Comparison of ENCODE assay signal across 8 cellular contexts in genomic region chr9:114911167-114911821, GRCh38.
DNase-seq lines count a peak whose midpoint lies in the region; ATAC-seq and TF ChIP-seq lines count a peak whose summit lies in the region.

No MANE protein-coding gene starts in this region.

- H3K4me3 ChIP-seq in epithelial cell of esophagus (ENCODE audit: low read length), result no peak overlapping the region

- no peak overlapping the region for H3K27ac Mint-ChIP-seq in nephron progenitor cell

- no peak for ATAC-seq in HG03196 (IDR thresholded peaks at IDR 0.05; ENCODE audit: unreplicated experiment)
- ATAC-seq in GM21529 (IDR thresholded peaks at IDR 0.05; ENCODE audit: unreplicated experiment), result no peak

- H3K36me3 Mint-ChIP-seq in nephron progenitor cell (ENCODE audit: low read depth), result no peaks in the 10 kb centered on the region

- TF ChIP-seq CTCF in epithelial cell of esophagus (IDR thresholded peaks at IDR 0.05; ENCODE audit: insufficient read depth, low read depth, low read length, missing control alignments), result peak; percentile 93
- peak; percentile 68 for TF ChIP-seq CTCF in nephron progenitor cell (IDR thresholded peaks at IDR 0.05)

- H3K4me3 Mint-ChIP-seq in nephron progenitor cell, result no peak overlapping the region

- peaks cover 23% of the 10 kb centered on the region for H3K27me3 Mint-ChIP-seq in nephron progenitor cell (ENCODE audit: low read depth, poor library complexity)

- DNase-seq in DMS 273 (lab: John Stamatoyannopoulos, UW; ENCODE audit: unreplicated experiment), result peak; percentile 86
- DNase-seq in HuH-7.5 (ENCODE audit: low spot score), result peak; percentile 33
- DNase-seq in RKO (ENCODE audit: low spot score), result peak; percentile 79
- peak; percentile 62 for DNase-seq in epithelial cell of esophagus (ENCODE audit: low read depth)
- DNase-seq in nephron progenitor cell, result peak; percentile 11
- no peak for DNase-seq in activated effector memory CD4-positive, alpha-beta T cell treated with anti-CD3 and anti-CD28 coated beads, Interleukin-2, amount 50 U/mL, for 16 hours

- H3K4me1 Mint-ChIP-seq in nephron progenitor cell, result peaks cover 41% of the 10 kb centered on the region

- H3K9me3 Mint-ChIP-seq in nephron progenitor cell, result no peaks in the 10 kb centered on the region
